8 cellular contexts compared by ENCODE assay signal in the genomic region with DNA sequence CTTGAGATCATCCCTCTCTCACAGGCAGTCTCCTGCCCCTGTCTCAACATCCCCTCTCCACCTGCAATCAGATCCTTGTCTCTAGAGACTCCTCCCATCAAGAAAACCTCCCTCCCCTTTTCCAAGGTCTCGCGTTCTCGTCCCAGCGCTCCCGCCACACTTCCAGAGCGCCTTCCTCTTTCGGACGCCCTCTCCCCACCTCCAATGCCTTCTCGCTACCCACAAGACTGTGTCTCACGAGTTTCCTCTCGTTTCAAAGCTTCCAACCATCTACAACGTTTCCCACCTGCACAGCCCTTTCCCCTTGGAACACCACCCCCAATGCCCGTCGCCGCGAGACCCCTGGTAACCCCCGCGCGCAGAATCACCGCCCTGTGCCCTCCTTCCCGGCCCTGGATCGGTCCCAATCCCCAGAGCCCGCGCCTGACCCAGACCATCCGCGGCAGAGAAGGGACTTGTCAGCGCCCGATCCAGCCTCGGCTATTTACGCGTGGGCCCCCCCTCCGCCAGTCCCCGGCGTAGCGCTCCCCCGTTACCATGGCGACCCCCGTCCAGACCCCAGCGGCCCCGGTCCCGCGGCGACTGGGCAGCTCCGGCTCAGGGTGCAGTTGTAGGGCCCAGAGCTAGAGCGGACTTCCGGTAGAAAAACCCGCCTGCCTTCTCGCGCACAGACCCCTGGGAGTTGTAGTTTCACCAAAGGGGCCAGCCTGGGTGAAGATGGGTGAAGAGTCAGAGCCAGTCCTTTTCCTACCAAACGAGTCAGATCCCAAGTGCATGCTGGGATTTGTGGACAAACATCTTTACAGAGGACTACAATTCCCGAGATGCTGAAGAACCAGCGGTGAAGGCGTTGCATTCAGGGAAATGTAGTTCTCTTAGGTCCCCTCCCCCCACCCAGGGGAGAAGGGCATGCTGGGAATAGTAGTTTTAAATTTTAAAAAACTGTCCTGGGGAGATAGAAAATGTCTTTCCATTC. TPM values are rescaled to one million over a fixed set of nuclear protein-coding genes. Genes with fewer than 3 reads are reported as not detected.
A peak's percentile ranks its signal among the peaks of the same experiment; 100 is the strongest.
DNase-seq lines count a peak whose midpoint lies in the region; ATAC-seq, FAIRE-seq and TF ChIP-seq lines count a peak whose summit lies in the region.

A gene (minus strand): TSS at position 619 of the 976 bp plus-strand sequence. CDS start 80 bp downstream, at position 539.

- peak within 1 kb of the TSS; percentile 94 for H3K4me3 Mint-ChIP-seq in memory B cell

- peak within 1 kb of the TSS; percentile 86 to 99 (median 90) for H3K4me3 ChIP-seq in H1 (ENCODE audit: extremely low read depth in 1 of 4, insufficient read depth in 2 of 4, low read depth in 3 of 4, low read length in 4 of 4)

- H3K4ac ChIP-seq in H1 (replicated peaks; ENCODE audit: insufficient read length, low read depth, low read length), result no peak within 1 kb of the TSS

- no peak within 1 kb of the TSS for H3K23ac ChIP-seq in H1 (ENCODE audit: insufficient read length)

- peak within 1 kb of the TSS; percentile 93; the same call in 1 of the 2 replicates for H4K8ac ChIP-seq in H1 (ENCODE audit: extremely low read depth, insufficient read depth, low read length)

- peaks cover 25% of the 10 kb centered on the region for H3K4me1 Mint-ChIP-seq in memory B cell

- no peak within 1 kb of the TSS for H3K14ac ChIP-seq in H1 (ENCODE audit: insufficient read length)

- TF ChIP-seq RAD21 in H1 (IDR thresholded peaks at IDR 0.05 in 1 of 2, conservative IDR thresholded peaks at IDR 0.05 in 1 of 2; ENCODE audit: low read depth in 2 of 2, low read length in 2 of 2), result no peak

- H2BK5ac ChIP-seq in H1 (ENCODE audit: low read depth, low read length), result peak within 1 kb of the TSS; percentile 98

- H2BK12ac ChIP-seq in H1 (ENCODE audit: low read depth, low read length), result peak within 1 kb of the TSS; percentile 75; the same call in 1 of the 2 replicates

- peaks cover 8% of the 10 kb centered on the region for H3K79me1 ChIP-seq in H1 (ENCODE audit: low read depth, low read length)

- H3K23me2 ChIP-seq in H1 (ENCODE audit: low read depth, low read length), result peaks cover 7% of the 10 kb centered on the region; the same call in 1 of the 2 replicates

- TF ChIP-seq CTCF in H1 (IDR thresholded peaks at IDR 0.05; ENCODE audit: control extremely low read depth in 1 of 3, insufficient read depth in 1 of 3, low read depth in 1 of 3, low read length in 3 of 3), result no peak

- no peak within 1 kb of the TSS for H4K91ac ChIP-seq in H1 (replicated peaks; ENCODE audit: insufficient read length, low read length)

- H3K27ac Mint-ChIP-seq in memory B cell, result peak within 1 kb of the TSS; percentile 74

- no peak for TF ChIP-seq EP300 in H1 (IDR thresholded peaks at IDR 0.05; ENCODE audit: borderline replicate concordance in 1 of 2, low read depth in 2 of 2, low read length in 2 of 2)

- DNase-seq in COLO829 (ENCODE audit: low spot score), result peak; percentile 98
- DNase-seq in HTR-8/SVneo (ENCODE audit: insufficient read length, low spot score), result peak; percentile 96
- peak; percentile 92 for DNase-seq in NOMO-1 treated with dmso at 0.1 percent for 144 hours (lab: John Stamatoyannopoulos, UW; ENCODE audit: unreplicated experiment)
- peak; percentile 63 to 79 (median 65) for DNase-seq in activated CD8-positive, alpha-beta memory T cell treated with anti-CD3 and anti-CD28 coated beads for 48 hours (ENCODE audit: low read depth in 2 of 3, low spot score in 2 of 3)
- DNase-seq in H1 (ENCODE audit: low read depth in 1 of 2, low spot score in 2 of 2), result peak; percentile 91 to 94
- DNase-seq in memory B cell (ENCODE audit: low spot score in 2 of 2), result peak; percentile 85 to 89
- DNase-seq in stimulated activated CD8-positive, alpha-beta memory T cell treated with anti-CD3 and anti-CD28 coated beads, Interleukin-12 subunit alpha, Interleukin-12 subunit beta, amount 100 ng/mL, for 24 hours (ENCODE audit: extremely low read depth), result peak; percentile 73

- no peaks in the 10 kb centered on the region for H3K9me3 ChIP-seq in H1 (ENCODE audit: insufficient read depth in 2 of 2, low read depth in 1 of 2, low read length in 1 of 2)

- CTCF ChIA-PET in H1 (lab: Charles Lee; ENCODE audit: partially characterized antibody), result no interaction called here

- no peak within 1 kb of the TSS; the same call in 1 of the 2 replicates for H2AK5ac ChIP-seq in H1 (ENCODE audit: low read depth, low read length)

- H2AFZ ChIP-seq in H1 (ENCODE audit: low read length), result no peak within 1 kb of the TSS; the same call in 1 of the 2 replicates

- H3K9me3 Mint-ChIP-seq in memory B cell, result no peaks in the 10 kb centered on the region

- peak within 1 kb of the TSS; percentile 17 for H4K5ac ChIP-seq in H1 (ENCODE audit: insufficient read length, low read depth, low read length)

- POLR2A ChIA-PET in H1 (lab: Charles Lee; ENCODE audit: partially characterized antibody), result interaction anchor here (0.9 to 8.4 kb wide), 8 partner anchors 9 to 92 kb away, joined by 3 to 78 read pairs (median 5); a partner anchor contains a TSS

- peaks cover 3 to 6% (median 5%) of the 10 kb centered on the region in 4 experiments; a peak in 7 of 8 replicates for H3K36me3 ChIP-seq in H1 (ENCODE audit: control insufficient read depth in 2 of 4, insufficient read depth in 4 of 4, low read length in 3 of 4)

- H3K18ac ChIP-seq in H1 (ENCODE audit: extremely low read depth, low read length), result peak within 1 kb of the TSS; percentile 93; the same call in 1 of the 2 replicates

- peaks cover 0 to 19% of the 10 kb centered on the region in 2 experiments; a peak in 2 of 4 replicates for H3K79me2 ChIP-seq in H1 (ENCODE audit: control insufficient read depth in 1 of 2, insufficient read depth in 2 of 2, low read length in 2 of 2)

- peak within 1 kb of the TSS; percentile 78 to 97 for H3K4me2 ChIP-seq in H1 (ENCODE audit: insufficient read depth in 1 of 2, low read depth in 2 of 2, low read length in 2 of 2)

- peak; percentile 84 for ATAC-seq in GM21367 (IDR thresholded peaks at IDR 0.05; ENCODE audit: unreplicated experiment)
- peak; percentile 89 for ATAC-seq in memory B cell (ENCODE audit: low read depth)

- WGBS in H1 (ENCODE audit: extremely low coverage in 1 of 2, insufficient coverage in 1 of 2, insufficient read length in 1 of 2, insufficient replicate concordance in 2 of 2, low coverage in 1 of 2, low lambda C conversion rate in 2 of 2, missing lambda C conversion rate in 1 of 2), 2 experiments, result 1% methylated on average over 50 of the region's 53 CpGs; no CpG with 5 or more reads in 1 of the 2 experiments

- peak; percentile 95 for FAIRE-seq in HTR-8/SVneo (lab: Jason Lieb, UNC)
- FAIRE-seq in H1 (lab: Jason Lieb, UNC), result peak; percentile 98

- H2BK15ac ChIP-seq in H1 (ENCODE audit: low read length), result peak within 1 kb of the TSS; percentile 72; the same call in 1 of the 2 replicates

- peak; percentile 15 to 75 for TF ChIP-seq POLR2A in H1 (IDR thresholded peaks at IDR 0.05; ENCODE audit: control extremely low read depth in 1 of 2, low read depth in 2 of 2, low read length in 2 of 2)

- H3K27ac ChIP-seq in H1 (ENCODE audit: low read depth, low read length), result peak within 1 kb of the TSS; percentile 82

- peaks cover 0 to 4% (median 2%) of the 10 kb centered on the region in 4 experiments; a peak in 2 of 7 replicates for H3K27me3 ChIP-seq in H1 (replicated peaks in 1 of 4; ENCODE audit: control insufficient read depth in 3 of 4, extremely low read depth in 1 of 4, insufficient read depth in 3 of 4, low read length in 3 of 4)

- no peak within 1 kb of the TSS for H2BK20ac ChIP-seq in H1 (ENCODE audit: low read length)

- peaks cover 5% of the 10 kb centered on the region for H3K36me3 Mint-ChIP-seq in memory B cell

- peak within 1 kb of the TSS; percentile 59 to 99 (median 96) for H3K9ac ChIP-seq in H1 (replicated peaks in 1 of 4; ENCODE audit: extremely low read depth in 1 of 4, low read depth in 3 of 4, low read length in 3 of 4)

- no peak within 1 kb of the TSS for H3K56ac ChIP-seq in H1 (replicated peaks; ENCODE audit: insufficient read length, low read depth, low read length)

- no peaks in the 10 kb centered on the region for H3K27me3 Mint-ChIP-seq in memory B cell

- H2BK120ac ChIP-seq in H1 (replicated peaks; ENCODE audit: low read depth, low read length), result no peak within 1 kb of the TSS

- H3K4me1 ChIP-seq in H1 (replicated peaks in 1 of 4; ENCODE audit: control insufficient read depth in 3 of 4, insufficient read depth in 4 of 4, low read length in 3 of 4), result peaks cover 0 to 7% (median 3%) of the 10 kb centered on the region in 4 experiments; a peak in 5 of 7 replicates

- peaks cover 0 to 2% of the 10 kb centered on the region in 2 experiments for H4K20me1 ChIP-seq in H1 (replicated peaks in 1 of 2; ENCODE audit: control insufficient read depth in 1 of 2, insufficient read depth in 2 of 2, low read length in 2 of 2)

TF ChIP-seq in H1, 55 proteins besides CTCF, POLR2A, EP300 and RAD21 (continues in another document):
- TF ChIP-seq BCL11A (IDR thresholded peaks at IDR 0.05; ENCODE audit: low read depth in 2 of 2, low read length in 2 of 2), result no peak
- TF ChIP-seq RBBP5 (IDR thresholded peaks at IDR 0.05; ENCODE audit: borderline replicate concordance, low read depth, low read length), result 0 out of 2 replicates have a peak, but pooled peaks have one; percentile 49
- TF ChIP-seq SP4 (IDR thresholded peaks at IDR 0.05; ENCODE audit: low read length), result peak; percentile 86; the same call in 1 of the 2 replicates
- peak; percentile 89 for TF ChIP-seq ASH2L (IDR thresholded peaks at IDR 0.05; ENCODE audit: low read length)
- peak; percentile 100 for TF ChIP-seq SIX5 (IDR thresholded peaks at IDR 0.05; ENCODE audit: low read depth, low read length)
- TF ChIP-seq CHD1 (IDR thresholded peaks at IDR 0.05; ENCODE audit: low read depth, low read length), result no peak
- TF ChIP-seq CBX8 (IDR thresholded peaks at IDR 0.05; ENCODE audit: borderline replicate concordance, low read depth, low read length), result no peak
- TF ChIP-seq JUN (IDR thresholded peaks at IDR 0.05; ENCODE audit: low read depth, low read length), result no peak
- 0 out of 2 replicates have a peak, but pooled peaks have one; percentile 4 for TF ChIP-seq JUND (IDR thresholded peaks at IDR 0.05; ENCODE audit: low read length)
- TF ChIP-seq TCF12 (IDR thresholded peaks at IDR 0.05; ENCODE audit: low read depth, low read length), result 0 out of 2 replicates have a peak, but pooled peaks have one; percentile 78
- peak; percentile 60 for TF ChIP-seq SAP30 (IDR thresholded peaks at IDR 0.05; ENCODE audit: insufficient read depth, insufficient replicate concordance, low read length)
- no peak for TF ChIP-seq CBX5 (IDR thresholded peaks at IDR 0.05; ENCODE audit: low read depth, low read length)

RNA-seq across cellular contexts. Expression of the gene that starts here (rescaled TPM):
- total RNA-seq in H1 (2021; fragmentation: NEBNext Ultra II Directional; extraction: Animal tissue kit (Norgen Biotek cat#: 25700)), result 195 and 205 TPM in 2 replicates
- polyA plus RNA-seq in H1 (2011; rRNA removed), result 211 and 314 TPM in 2 replicates
- 183 TPM for polyA plus RNA-seq in H1 (2011; cell fraction: cytosol; rRNA removed)
- polyA plus RNA-seq in H1 (2011; cell fraction: nucleus; rRNA removed), result 172 TPM
- 204 to 246 TPM (median 221 TPM) in 4 replicates for polyA plus RNA-seq in H1 (2012, experiment 1 of 2)
- 496 TPM for polyA plus RNA-seq in H1 (2012, experiment 2 of 2)
- 196 TPM for polyA plus RNA-seq in H1 (2013, experiment 1 of 2)
- 195 TPM for polyA plus RNA-seq in H1 (2013, experiment 2 of 2)
- 50.4 and 60.7 TPM in 2 replicates for polyA minus RNA-seq in H1 (2011; rRNA and poly(A)+ RNA removed)
- polyA minus RNA-seq in H1 (2011; cell fraction: cytosol; rRNA and poly(A)+ RNA removed), result 76.3 TPM
- 54.4 TPM for polyA minus RNA-seq in H1 (2011; cell fraction: nucleus; rRNA and poly(A)+ RNA removed)

Comparison
In these comparisons a context has a peak if more than half of its experiments do, and no peak if none do; other contexts are left out.
1. Peak in every context shown above with its lines: DNase-seq, ATAC-seq, H3K4me3 ChIP-seq and H3K27ac ChIP-seq.